Comparison of ENCODE assay signal across 1 cellular context in genomic region chr10:33066558-33067236, GRCh38.
TF ChIP-seq lines count a peak whose summit lies in the region.

No MANE protein-coding gene starts in this region.

TF ChIP-seq in H1, 55 proteins besides CTCF, POLR2A, EP300 and RAD21 (continued from another document):
- TF ChIP-seq ATF3 (IDR thresholded peaks at IDR 0.05; ENCODE audit: insufficient read depth, low read depth, low read length) (no peak), POU5F1 (IDR thresholded peaks at IDR 0.05; ENCODE audit: low read depth, low read length) (no peak), CHD2 (IDR thresholded peaks at IDR 0.05; ENCODE audit: low read length) (no peak), SAP30 (IDR thresholded peaks at IDR 0.05; ENCODE audit: insufficient read depth, insufficient replicate concordance, low read length) (no peak), RFX5 (IDR thresholded peaks at IDR 0.05; ENCODE audit: borderline replicate concordance, low read depth, low read length) (no peak), NANOG (IDR thresholded peaks at IDR 0.05; ENCODE audit: insufficient read depth, low read depth, low read length, poor library complexity, severe bottlenecking) (no peak), ZNF274 (IDR thresholded peaks at IDR 0.05; ENCODE audit: borderline replicate concordance, extremely low read depth, low read length) (no peak), CBX5 (IDR thresholded peaks at IDR 0.05; ENCODE audit: low read depth, low read length) (no peak), SRF (IDR thresholded peaks at IDR 0.05; ENCODE audit: low read depth, low read length) (no peak), SIN3A (conservative IDR thresholded peaks at IDR 0.05 in 1 of 2, IDR thresholded peaks at IDR 0.05 in 1 of 2; ENCODE audit: low read depth in 1 of 2, low read length in 2 of 2) (no peak), ASH2L (IDR thresholded peaks at IDR 0.05; ENCODE audit: low read length) (no peak), USF2 (IDR thresholded peaks at IDR 0.05; ENCODE audit: low read length) (no peak), TAF1 (IDR thresholded peaks at IDR 0.05; ENCODE audit: low read depth, low read length) (no peak)
